In the genomic region with DNA sequence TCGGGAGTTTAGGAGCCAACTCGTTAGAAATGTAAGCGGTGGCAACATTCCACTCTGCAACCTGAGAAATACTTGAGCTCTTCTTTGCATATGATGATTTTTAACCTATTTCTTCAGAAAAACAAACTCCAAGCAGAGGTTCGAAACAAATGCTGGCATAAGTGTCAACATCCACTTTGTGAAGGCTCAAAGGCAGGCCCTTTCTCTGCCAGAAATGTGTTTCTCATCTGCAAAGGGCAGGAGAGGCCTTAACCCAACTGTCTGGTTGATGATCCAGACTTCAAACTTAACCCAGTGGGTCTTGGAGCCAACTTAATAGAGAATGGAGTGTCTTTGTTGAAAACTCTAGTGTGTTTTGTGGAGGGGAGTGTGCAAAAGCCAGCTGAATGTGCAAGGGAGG, we compare ENCODE assay signal across 1 cellular context.
TF ChIP-seq lines count a peak whose summit lies in the region.

No MANE protein-coding gene starts in this region.

TF ChIP-seq in GM23338, 12 proteins besides CTCF, POLR2A, EP300 and RAD21 (continued from another document):
- TF ChIP-seq, protein P1, sequence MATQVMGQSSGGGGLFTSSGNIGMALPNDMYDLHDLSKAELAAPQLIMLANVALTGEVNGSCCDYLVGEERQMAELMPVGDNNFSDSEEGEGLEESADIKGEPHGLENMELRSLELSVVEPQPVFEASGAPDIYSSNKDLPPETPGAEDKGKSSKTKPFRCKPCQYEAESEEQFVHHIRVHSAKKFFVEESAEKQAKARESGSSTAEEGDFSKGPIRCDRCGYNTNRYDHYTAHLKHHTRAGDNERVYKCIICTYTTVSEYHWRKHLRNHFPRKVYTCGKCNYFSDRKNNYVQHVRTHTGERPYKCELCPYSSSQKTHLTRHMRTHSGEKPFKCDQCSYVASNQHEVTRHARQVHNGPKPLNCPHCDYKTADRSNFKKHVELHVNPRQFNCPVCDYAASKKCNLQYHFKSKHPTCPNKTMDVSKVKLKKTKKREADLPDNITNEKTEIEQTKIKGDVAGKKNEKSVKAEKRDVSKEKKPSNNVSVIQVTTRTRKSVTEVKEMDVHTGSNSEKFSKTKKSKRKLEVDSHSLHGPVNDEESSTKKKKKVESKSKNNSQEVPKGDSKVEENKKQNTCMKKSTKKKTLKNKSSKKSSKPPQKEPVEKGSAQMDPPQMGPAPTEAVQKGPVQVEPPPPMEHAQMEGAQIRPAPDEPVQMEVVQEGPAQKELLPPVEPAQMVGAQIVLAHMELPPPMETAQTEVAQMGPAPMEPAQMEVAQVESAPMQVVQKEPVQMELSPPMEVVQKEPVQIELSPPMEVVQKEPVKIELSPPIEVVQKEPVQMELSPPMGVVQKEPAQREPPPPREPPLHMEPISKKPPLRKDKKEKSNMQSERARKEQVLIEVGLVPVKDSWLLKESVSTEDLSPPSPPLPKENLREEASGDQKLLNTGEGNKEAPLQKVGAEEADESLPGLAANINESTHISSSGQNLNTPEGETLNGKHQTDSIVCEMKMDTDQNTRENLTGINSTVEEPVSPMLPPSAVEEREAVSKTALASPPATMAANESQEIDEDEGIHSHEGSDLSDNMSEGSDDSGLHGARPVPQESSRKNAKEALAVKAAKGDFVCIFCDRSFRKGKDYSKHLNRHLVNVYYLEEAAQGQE (IDR thresholded peaks at IDR 0.05; ENCODE audit: unreplicated experiment): no peak
- TF ChIP-seq, protein P2, sequence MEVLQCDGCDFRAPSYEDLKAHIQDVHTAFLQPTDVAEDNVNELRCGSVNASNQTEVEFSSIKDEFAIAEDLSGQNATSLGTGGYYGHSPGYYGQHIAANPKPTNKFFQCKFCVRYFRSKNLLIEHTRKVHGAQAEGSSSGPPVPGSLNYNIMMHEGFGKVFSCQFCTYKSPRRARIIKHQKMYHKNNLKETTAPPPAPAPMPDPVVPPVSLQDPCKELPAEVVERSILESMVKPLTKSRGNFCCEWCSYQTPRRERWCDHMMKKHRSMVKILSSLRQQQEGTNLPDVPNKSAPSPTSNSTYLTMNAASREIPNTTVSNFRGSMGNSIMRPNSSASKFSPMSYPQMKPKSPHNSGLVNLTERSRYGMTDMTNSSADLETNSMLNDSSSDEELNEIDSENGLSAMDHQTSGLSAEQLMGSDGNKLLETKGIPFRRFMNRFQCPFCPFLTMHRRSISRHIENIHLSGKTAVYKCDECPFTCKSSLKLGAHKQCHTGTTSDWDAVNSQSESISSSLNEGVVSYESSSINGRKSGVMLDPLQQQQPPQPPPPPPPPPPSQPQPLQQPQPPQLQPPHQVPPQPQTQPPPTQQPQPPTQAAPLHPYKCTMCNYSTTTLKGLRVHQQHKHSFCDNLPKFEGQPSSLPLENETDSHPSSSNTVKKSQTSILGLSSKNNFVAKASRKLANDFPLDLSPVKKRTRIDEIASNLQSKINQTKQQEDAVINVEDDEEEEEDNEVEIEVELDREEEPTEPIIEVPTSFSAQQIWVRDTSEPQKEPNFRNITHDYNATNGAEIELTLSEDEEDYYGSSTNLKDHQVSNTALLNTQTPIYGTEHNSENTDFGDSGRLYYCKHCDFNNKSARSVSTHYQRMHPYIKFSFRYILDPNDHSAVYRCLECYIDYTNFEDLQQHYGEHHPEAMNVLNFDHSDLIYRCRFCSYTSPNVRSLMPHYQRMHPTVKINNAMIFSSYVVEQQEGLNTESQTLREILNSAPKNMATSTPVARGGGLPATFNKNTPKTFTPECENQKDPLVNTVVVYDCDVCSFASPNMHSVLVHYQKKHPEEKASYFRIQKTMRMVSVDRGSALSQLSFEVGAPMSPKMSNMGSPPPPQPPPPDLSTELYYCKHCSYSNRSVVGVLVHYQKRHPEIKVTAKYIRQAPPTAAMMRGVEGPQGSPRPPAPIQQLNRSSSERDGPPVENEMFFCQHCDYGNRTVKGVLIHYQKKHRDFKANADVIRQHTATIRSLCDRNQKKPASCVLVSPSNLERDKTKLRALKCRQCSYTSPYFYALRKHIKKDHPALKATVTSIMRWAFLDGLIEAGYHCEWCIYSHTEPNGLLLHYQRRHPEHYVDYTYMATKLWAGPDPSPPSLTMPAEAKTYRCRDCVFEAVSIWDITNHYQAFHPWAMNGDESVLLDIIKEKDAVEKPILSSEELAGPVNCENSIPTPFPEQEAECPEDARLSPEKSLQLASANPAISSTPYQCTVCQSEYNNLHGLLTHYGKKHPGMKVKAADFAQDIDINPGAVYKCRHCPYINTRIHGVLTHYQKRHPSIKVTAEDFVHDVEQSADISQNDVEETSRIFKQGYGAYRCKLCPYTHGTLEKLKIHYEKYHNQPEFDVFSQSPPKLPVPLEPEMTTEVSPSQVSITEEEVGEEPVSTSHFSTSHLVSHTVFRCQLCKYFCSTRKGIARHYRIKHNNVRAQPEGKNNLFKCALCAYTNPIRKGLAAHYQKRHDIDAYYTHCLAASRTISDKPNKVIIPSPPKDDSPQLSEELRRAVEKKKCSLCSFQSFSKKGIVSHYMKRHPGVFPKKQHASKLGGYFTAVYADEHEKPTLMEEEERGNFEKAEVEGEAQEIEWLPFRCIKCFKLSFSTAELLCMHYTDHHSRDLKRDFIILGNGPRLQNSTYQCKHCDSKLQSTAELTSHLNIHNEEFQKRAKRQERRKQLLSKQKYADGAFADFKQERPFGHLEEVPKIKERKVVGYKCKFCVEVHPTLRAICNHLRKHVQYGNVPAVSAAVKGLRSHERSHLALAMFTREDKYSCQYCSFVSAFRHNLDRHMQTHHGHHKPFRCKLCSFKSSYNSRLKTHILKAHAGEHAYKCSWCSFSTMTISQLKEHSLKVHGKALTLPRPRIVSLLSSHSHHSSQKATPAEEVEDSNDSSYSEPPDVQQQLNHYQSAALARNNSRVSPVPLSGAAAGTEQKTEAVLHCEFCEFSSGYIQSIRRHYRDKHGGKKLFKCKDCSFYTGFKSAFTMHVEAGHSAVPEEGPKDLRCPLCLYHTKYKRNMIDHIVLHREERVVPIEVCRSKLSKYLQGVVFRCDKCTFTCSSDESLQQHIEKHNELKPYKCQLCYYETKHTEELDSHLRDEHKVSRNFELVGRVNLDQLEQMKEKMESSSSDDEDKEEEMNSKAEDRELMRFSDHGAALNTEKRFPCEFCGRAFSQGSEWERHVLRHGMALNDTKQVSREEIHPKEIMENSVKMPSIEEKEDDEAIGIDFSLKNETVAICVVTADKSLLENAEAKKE (CRISPR knock-in tag; IDR thresholded peaks at IDR 0.05): no peak
- TF ChIP-seq CREB1 (CRISPR knock-in tag; IDR thresholded peaks at IDR 0.05; ENCODE audit: low read depth) (no peak), ZNF331 (CRISPR knock-in tag; IDR thresholded peaks at IDR 0.05; ENCODE audit: low read depth) (no peak), EZH2phosphoT487 (IDR thresholded peaks at IDR 0.05; ENCODE audit: unreplicated experiment) (no peak), NANOG (IDR thresholded peaks at IDR 0.05; ENCODE audit: borderline replicate concordance) (no peak), POLR2AphosphoS5 (IDR thresholded peaks at IDR 0.05; ENCODE audit: low read depth) (no peak)
TF ChIP-seq in GM23338: peak in this region for 0.
